8 cellular contexts compared by ENCODE assay signal in the genomic region with DNA sequence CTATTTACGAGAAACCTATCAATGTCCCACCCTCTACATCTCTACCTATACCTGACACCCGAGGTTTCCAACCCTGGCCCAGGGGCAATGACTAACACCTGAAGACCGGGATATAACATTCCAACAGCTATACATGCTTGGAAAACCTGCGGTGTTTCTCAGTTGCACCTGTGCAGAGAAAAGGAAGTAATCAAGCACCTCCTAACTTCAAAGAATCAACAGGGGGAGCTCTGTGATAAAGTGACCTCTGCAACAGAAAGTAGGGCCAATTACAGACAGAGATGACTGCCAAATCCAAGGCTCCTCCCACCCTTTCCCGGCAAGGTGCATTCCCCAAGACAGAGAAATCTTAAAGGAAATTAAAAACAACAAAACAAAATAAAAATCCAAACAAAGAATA. TPM values are rescaled to one million over a fixed set of nuclear protein-coding genes. Genes with fewer than 3 reads are reported as not detected.
DNase-seq lines count a peak whose midpoint lies in the region; ATAC-seq and TF ChIP-seq lines count a peak whose summit lies in the region.

No MANE protein-coding gene starts in this region.

- DNase-seq in GM06990 (ENCODE audit: extremely low read depth, insufficient read length) (no peak), immature natural killer cell (peak; percentile 17 to 23 (median 21)), dedifferentiated amniotic fluid mesenchymal stem cell (ENCODE audit: extremely low spot score) (no peak), T1000 (lab: John Stamatoyannopoulos, UW) (no peak), germinal center (ENCODE audit: low spot score) (no peak)

- H3K36me3 Mint-ChIP-seq in activated T-helper 17 cell treated with anti-CD3 and anti-CD28 coated beads, Interleukin-2, amount 50 U/mL, for 72 hours (ENCODE audit: low read depth): peaks cover 18% of the 10 kb centered on the region
- no peaks in the 10 kb centered on the region for H3K36me3 Mint-ChIP-seq in immature natural killer cell

- peak overlapping the region; percentile 38 for H3K4me3 Mint-ChIP-seq in activated T-helper 17 cell treated with anti-CD3 and anti-CD28 coated beads, Interleukin-2, amount 50 U/mL, for 72 hours
- peak overlapping the region in 1 of 5 donors; percentile 6 for H3K4me3 Mint-ChIP-seq in immature natural killer cell

- peak overlapping the region; percentile 40 for H3K27ac Mint-ChIP-seq in activated T-helper 17 cell treated with anti-CD3 and anti-CD28 coated beads, Interleukin-2, amount 50 U/mL, for 72 hours
- H3K27ac Mint-ChIP-seq in immature natural killer cell: peak overlapping the region in 1 of 6 donors; percentile 36

- peak; percentile 64 for TF ChIP-seq CTCF in GM06990 (IDR thresholded peaks at IDR 0.05; ENCODE audit: insufficient read depth, low read length, poor library complexity, severe bottlenecking)

- no peak overlapping the region for H3K4me3 ChIP-seq in GM06990 (replicated peaks; ENCODE audit: low read depth, low read length)

- H3K9me3 Mint-ChIP-seq in activated T-helper 17 cell treated with anti-CD3 and anti-CD28 coated beads, Interleukin-2, amount 50 U/mL, for 72 hours: no peaks in the 10 kb centered on the region
- no peaks in the 10 kb centered on the region for H3K9me3 Mint-ChIP-seq in immature natural killer cell

- ATAC-seq in GM19452 (IDR thresholded peaks at IDR 0.05; ENCODE audit: unreplicated experiment) (peak; percentile 74), HG03565 (IDR thresholded peaks at IDR 0.05; ENCODE audit: unreplicated experiment) (peak; percentile 54)
- ATAC-seq in activated T-helper 17 cell treated with anti-CD3 and anti-CD28 coated beads, Interleukin-2, amount 50 U/mL, for 72 hours (replicated peaks): peak; percentile 51

- H3K27me3 Mint-ChIP-seq in activated T-helper 17 cell treated with anti-CD3 and anti-CD28 coated beads, Interleukin-2, amount 50 U/mL, for 72 hours: no peaks in the 10 kb centered on the region
- H3K27me3 Mint-ChIP-seq in immature natural killer cell (ENCODE audit: low read depth in 3 of 3): peaks cover 0 to 2% (median 2%) of the 10 kb centered on the region in 3 donors

- no peaks in the 10 kb centered on the region for H3K27me3 ChIP-seq in GM06990 (replicated peaks; ENCODE audit: control insufficient read depth, insufficient read depth, low read length)

- H3K36me3 ChIP-seq in GM06990 (ENCODE audit: control insufficient read depth, insufficient read depth, low read length): no peaks in the 10 kb centered on the region

- H3K4me1 Mint-ChIP-seq in activated T-helper 17 cell treated with anti-CD3 and anti-CD28 coated beads, Interleukin-2, amount 50 U/mL, for 72 hours: peaks cover 48% of the 10 kb centered on the region
- H3K4me1 Mint-ChIP-seq in immature natural killer cell: peaks cover 43 to 57% of the 10 kb centered on the region in 2 donors

RNA-seq across cellular contexts. Expression of a gene that starts 41.3 kb away (rescaled TPM):
- 10 to 100 TPM; 34.4 to 49.1 TPM for total RNA-seq in activated T-helper 17 cell treated with anti-CD3 and anti-CD28 coated beads, Interleukin-2, amount 50 U/mL, for 72 hours
- polyA plus RNA-seq in immature natural killer cell: 1 to 10 TPM; 1.6 to 3.5 (median 1.8) TPM

Comparison
In these comparisons a context has a peak if more than half of its experiments do, and no peak if none do; other contexts are left out.
1. DNase-seq: peak in immature natural killer cell (3 of 3); none in GM06990 (single experiment), dedifferentiated amniotic fluid mesenchymal stem cell (single experiment), T1000 (single experiment) and germinal center (single experiment).
2. Peak in every context shown above with its lines, with median percentiles within 50 percentile points of each other: ATAC-seq.